ENCODE assay signal across 20 cellular contexts in the genomic region with DNA sequence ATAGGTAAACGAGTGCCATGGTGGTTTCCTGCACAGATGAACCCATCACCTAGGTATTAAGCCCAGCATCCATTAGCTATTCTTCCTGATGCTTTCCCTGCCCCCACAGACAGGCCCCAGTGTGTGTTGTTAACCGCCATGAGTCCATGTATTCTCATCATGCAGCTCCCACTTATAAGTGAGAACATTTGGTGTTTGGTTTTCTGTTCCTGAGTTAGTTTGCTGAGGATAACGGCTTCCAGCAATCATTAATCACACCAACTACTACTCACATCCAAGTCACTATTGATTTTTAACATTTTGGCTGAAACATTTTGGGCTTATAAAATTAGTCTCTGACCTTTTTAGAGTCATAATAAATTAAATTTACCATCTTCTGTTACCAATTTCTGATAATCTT.
DNase-seq lines count a peak whose midpoint lies in the region; ATAC-seq, FAIRE-seq and TF ChIP-seq lines count a peak whose summit lies in the region.
"Had no signal": no experiment of that assay in that cellular context is flagged by ENCODE, and none has a peak within 500 bp of the region (broad histone marks: within the 10 kb centered on the region; RNA-seq: fewer than 3 reads in every experiment).

No MANE protein-coding gene starts in this region.

- H3K4me3 ChIP-seq in liver (ENCODE audit: low read depth in 1 of 3, low read length in 3 of 3), result no peak overlapping the region
- H3K4me3 ChIP-seq in HepG2 (replicated peaks in 1 of 3; ENCODE audit: insufficient read depth in 1 of 3, low read depth in 2 of 3, low read length in 3 of 3), result no peak overlapping the region
- H3K4me3 ChIP-seq: A549, GM23248, HAP-1 had no signal

- DNase-seq in NCI-H1436 treated with DMSO at 0.1 percent for 48 hours (lab: John Stamatoyannopoulos, UW) (peak; percentile 13), NCI-H1436 (lab: John Stamatoyannopoulos, UW) (no peak), HepG2 (ENCODE audit: low spot score) (no peak), NCI-H446 treated with DMSO at 0.1 percent for 48 hours (lab: John Stamatoyannopoulos, UW) (peak; percentile 88), hippocampal formation (lab: John Stamatoyannopoulos, UW) (no peak), ureter (ENCODE audit: low spot score) (no peak)
- no peak for DNase-seq in activated naive CD4-positive, alpha-beta T cell treated with anti-CD3 and anti-CD28 coated beads, Interleukin-2, amount 50 U/mL, for 16 hours
- DNase-seq: AML-193; CD4-positive, alpha-beta T cell; DMS153; DMS79; GDM1; GM23248 had no signal

- peak in 1 of 2 donors; percentile 22 for TF ChIP-seq RAD21 in liver (IDR thresholded peaks at IDR 0.05)
- TF ChIP-seq RAD21 in HepG2 (CRISPR knock-in tag; IDR thresholded peaks at IDR 0.05), result no peak

- H3K4me2 ChIP-seq in HepG2 (ENCODE audit: low read depth, low read length), result no peak overlapping the region
- H3K4me2 ChIP-seq: A549 had no signal

- TF ChIP-seq CTCF in liver (IDR thresholded peaks at IDR 0.05; ENCODE audit: low read depth, low read length, missing input control), result no peak
- TF ChIP-seq CTCF in HepG2 (CRISPR knock-in tag; IDR thresholded peaks at IDR 0.05), result no peak

- H3K9me3 ChIP-seq in liver (ENCODE audit: control insufficient read depth in 4 of 4, low read length in 3 of 4) (no peaks in the 10 kb centered on the region), HepG2 (ENCODE audit: low read length) (no peaks in the 10 kb centered on the region)
- H3K9me3 ChIP-seq: A549, HAP-1 had no signal

- POLR2A ChIA-PET in HepG2 (lab: Yijun Ruan, JAX), result no interaction called here

- CTCF ChIA-PET in HepG2 (lab: Yijun Ruan, JAX; ENCODE audit: low intra/inter-chr PET ratio, low total read pairs), result no interaction called here

- ATAC-seq in HepG2, result no peak
- ATAC-seq: A549 had no signal

- peak overlapping the region; percentile 25 to 49 for H3K27ac ChIP-seq in liver (ENCODE audit: low read depth in 1 of 2, low read length in 2 of 2)
- H3K27ac ChIP-seq in HepG2 (ENCODE audit: extremely low read length, insufficient read depth, low read length), result no peak overlapping the region
- H3K27ac ChIP-seq: 22Rv1, A549, C4-2B, GM23248 had no signal

- H4K20me1 ChIP-seq in HepG2 (ENCODE audit: insufficient read depth, low read length), result no peaks in the 10 kb centered on the region

- H3K27me3 ChIP-seq in liver (ENCODE audit: control insufficient read depth in 4 of 4, insufficient read depth in 4 of 4, low read length in 3 of 4) (no peaks in the 10 kb centered on the region), HepG2 (ENCODE audit: control insufficient read depth in 1 of 2, insufficient read depth in 2 of 2, low read length in 2 of 2) (no peaks in the 10 kb centered on the region; a peak in 1 of 5 replicates)

- intact Hi-C loops in HepG2 (cut with micrococcal nuclease; ENCODE audit: unreplicated experiment), result no loop called here

- no peaks in the 10 kb centered on the region for H3K79me2 ChIP-seq in HepG2 (ENCODE audit: insufficient read depth, low read length)

- H3K4me1 ChIP-seq in liver (ENCODE audit: control insufficient read depth in 4 of 4, insufficient read depth in 4 of 4, low read length in 3 of 4) (peaks cover under 1 to 9% (median 4%) of the 10 kb centered on the region in 4 donors), HepG2 (ENCODE audit: insufficient read depth, low read length) (no peaks in the 10 kb centered on the region)
- H3K4me1 ChIP-seq: HAP-1 had no signal

- TF ChIP-seq POLR2A in HepG2 (IDR thresholded peaks at IDR 0.05; ENCODE audit: insufficient read depth in 1 of 2, low read depth in 2 of 2, low read length in 2 of 2), result no peak

- WGBS in liver, result 44% methylated on average over 3 of the region's 3 CpGs
- WGBS in HepG2 (ENCODE audit: low lambda C conversion rate), result 0% methylated on average over 3 of the region's 3 CpGs

- TF ChIP-seq EP300 in HepG2 (IDR thresholded peaks at IDR 0.05; ENCODE audit: low read depth in 2 of 2, low read length in 2 of 2) (no peak), HepG2 (CRISPR knock-in tag; IDR thresholded peaks at IDR 0.05; ENCODE audit: borderline replicate concordance) (no peak)

- no peak for FAIRE-seq in HepG2 (lab: Jason Lieb, UNC)
- FAIRE-seq: A549, GM12892, GM18507 had no signal

- H3K9ac ChIP-seq in liver (ENCODE audit: low read depth in 1 of 2, low read length in 2 of 2), result no peak overlapping the region
- H3K9ac ChIP-seq in HepG2 (ENCODE audit: insufficient read depth, low read depth, low read length), result no peak overlapping the region
- H3K9ac ChIP-seq: GM23248 had no signal

- in situ Hi-C loops in HepG2 (cut with HindIII; ENCODE audit: extremely low pct_ligation_motif_present, low pct_unique_long_range_greater_than_20kb), result no loop called here

- no peak overlapping the region for H2AFZ ChIP-seq in HepG2 (ENCODE audit: low read length)
- H2AFZ ChIP-seq: GM23248 had no signal

- H3K36me3 ChIP-seq in liver (ENCODE audit: control insufficient read depth in 4 of 4, insufficient read depth in 3 of 4, low read depth in 1 of 4, low read length in 3 of 4) (no peaks in the 10 kb centered on the region), HepG2 (replicated peaks in 1 of 2; ENCODE audit: control insufficient read depth in 1 of 2, insufficient read depth in 2 of 2, low read length in 2 of 2) (no peaks in the 10 kb centered on the region)
- H3K36me3 ChIP-seq: HAP-1 had no signal

- BruUV-seq in HepG2 (replicated peaks; lab: Mats Ljungman, UMichigan), result no TSS peak

TF ChIP-seq in liver, 16 proteins besides CTCF, POLR2A, EP300 and RAD21 (continues in another document):
- TF ChIP-seq, protein P1, sequence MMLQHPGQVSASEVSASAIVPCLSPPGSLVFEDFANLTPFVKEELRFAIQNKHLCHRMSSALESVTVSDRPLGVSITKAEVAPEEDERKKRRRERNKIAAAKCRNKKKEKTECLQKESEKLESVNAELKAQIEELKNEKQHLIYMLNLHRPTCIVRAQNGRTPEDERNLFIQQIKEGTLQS (IDR thresholded peaks at IDR 0.05), result no peak
- TF ChIP-seq EGR1 (IDR thresholded peaks at IDR 0.05; ENCODE audit: low read depth in 2 of 2), result no peak
- TF ChIP-seq JUND (IDR thresholded peaks at IDR 0.05), result no peak
- TF ChIP-seq, protein P2, sequence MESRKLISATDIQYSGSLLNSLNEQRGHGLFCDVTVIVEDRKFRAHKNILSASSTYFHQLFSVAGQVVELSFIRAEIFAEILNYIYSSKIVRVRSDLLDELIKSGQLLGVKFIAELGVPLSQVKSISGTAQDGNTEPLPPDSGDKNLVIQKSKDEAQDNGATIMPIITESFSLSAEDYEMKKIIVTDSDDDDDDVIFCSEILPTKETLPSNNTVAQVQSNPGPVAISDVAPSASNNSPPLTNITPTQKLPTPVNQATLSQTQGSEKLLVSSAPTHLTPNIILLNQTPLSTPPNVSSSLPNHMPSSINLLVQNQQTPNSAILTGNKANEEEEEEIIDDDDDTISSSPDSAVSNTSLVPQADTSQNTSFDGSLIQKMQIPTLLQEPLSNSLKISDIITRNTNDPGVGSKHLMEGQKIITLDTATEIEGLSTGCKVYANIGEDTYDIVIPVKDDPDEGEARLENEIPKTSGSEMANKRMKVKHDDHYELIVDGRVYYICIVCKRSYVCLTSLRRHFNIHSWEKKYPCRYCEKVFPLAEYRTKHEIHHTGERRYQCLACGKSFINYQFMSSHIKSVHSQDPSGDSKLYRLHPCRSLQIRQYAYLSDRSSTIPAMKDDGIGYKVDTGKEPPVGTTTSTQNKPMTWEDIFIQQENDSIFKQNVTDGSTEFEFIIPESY (IDR thresholded peaks at IDR 0.05), result no peak
- TF ChIP-seq YY1 (IDR thresholded peaks at IDR 0.05), result peak; percentile 55
- TF ChIP-seq RXRA (IDR thresholded peaks at IDR 0.05), result peak in 1 of 2 donors; percentile 19
- TF ChIP-seq SP1 (IDR thresholded peaks at IDR 0.05), result peak; percentile 10
- TF ChIP-seq HNF4G (IDR thresholded peaks at IDR 0.05), result peak; percentile 12
- no peak for TF ChIP-seq MAX (IDR thresholded peaks at IDR 0.05)
- no peak for TF ChIP-seq FOXA1 (IDR thresholded peaks at IDR 0.05)
- no peak for TF ChIP-seq GABPA (IDR thresholded peaks at IDR 0.05 in 1 of 2, conservative IDR thresholded peaks at IDR 0.05 in 1 of 2)

TF ChIP-seq in HepG2, 621 proteins besides CTCF, POLR2A, EP300 and RAD21 (continues in another document):
- no peak for TF ChIP-seq KLF6 (CRISPR knock-in tag; IDR thresholded peaks at IDR 0.05)
- no peak for TF ChIP-seq SP5 (CRISPR knock-in tag; IDR thresholded peaks at IDR 0.05; ENCODE audit: borderline replicate concordance, low read depth)
- TF ChIP-seq RFXANK (CRISPR knock-in tag; IDR thresholded peaks at IDR 0.05), result no peak
- no peak for TF ChIP-seq JUNB (CRISPR knock-in tag; IDR thresholded peaks at IDR 0.05; ENCODE audit: borderline replicate concordance)
- no peak for TF ChIP-seq TIGD3 (CRISPR knock-in tag; IDR thresholded peaks at IDR 0.05; ENCODE audit: borderline replicate concordance)
- TF ChIP-seq PHF21A (CRISPR knock-in tag; IDR thresholded peaks at IDR 0.05), result no peak
- TF ChIP-seq ZNF784 (CRISPR knock-in tag; IDR thresholded peaks at IDR 0.05; ENCODE audit: borderline replicate concordance), result no peak
- no peak for TF ChIP-seq PCBP2 (optimal IDR thresholded peaks at IDR 0.05; ENCODE audit: low read depth, low read length, poor library complexity, severe bottlenecking)
- TF ChIP-seq ZNF777 (CRISPR knock-in tag; IDR thresholded peaks at IDR 0.05), result no peak
- no peak for TF ChIP-seq SIN3A (IDR thresholded peaks at IDR 0.05; ENCODE audit: borderline replicate concordance, low read depth, low read length)
- no peak for TF ChIP-seq ZNF678 (CRISPR knock-in tag; IDR thresholded peaks at IDR 0.05)
- no peak for TF ChIP-seq ELF3 (CRISPR knock-in tag; IDR thresholded peaks at IDR 0.05)
- no peak for TF ChIP-seq MTF2 (CRISPR knock-in tag; IDR thresholded peaks at IDR 0.05; ENCODE audit: borderline replicate concordance)

Comparison
In these comparisons a context has a peak if more than half of its experiments do, and no peak if none do; other contexts are left out.
1. DNase-seq: peak in NCI-H1436 treated with DMSO at 0.1 percent for 48 hours (single experiment) and NCI-H446 treated with DMSO at 0.1 percent for 48 hours (single experiment); none in NCI-H1436 (single experiment), HepG2 (single experiment), activated naive CD4-positive, alpha-beta T cell treated with anti-CD3 and anti-CD28 coated beads, Interleukin-2, amount 50 U/mL, for 16 hours (single experiment), hippocampal formation (0 of 2) and ureter (single experiment).